ENCODE assay signal across 9 cellular contexts in genomic region chr2:231648579-231649174, GRCh38. TPM values are rescaled to one million over a fixed set of nuclear protein-coding genes. Genes with fewer than 3 reads are reported as not detected.
DNase-seq lines count a peak whose midpoint lies in the region; ATAC-seq and TF ChIP-seq lines count a peak whose summit lies in the region.
"Had no signal": no experiment of that assay in that cellular context is flagged by ENCODE, and none has a peak within 500 bp of the region (broad histone marks: within the 10 kb centered on the region; RNA-seq: fewer than 3 reads in every experiment).

No MANE protein-coding gene starts in this region.

- no peaks in the 10 kb centered on the region for H3K9me2 ChIP-seq in GM23248 (ENCODE audit: insufficient read depth)

- H3K27me3 Mint-ChIP-seq in osteocyte (ENCODE audit: unreplicated experiment) = no peaks in the 10 kb centered on the region

- TF ChIP-seq CTCF in fibroblast of mammary gland (conservative IDR thresholded peaks at IDR 0.05; ENCODE audit: control insufficient read depth, insufficient read depth, low read depth, low read length) = peak; percentile 61
- peak; percentile 73 for TF ChIP-seq CTCF in osteocyte (IDR thresholded peaks at IDR 0.05)

- H3F3A ChIP-seq in GM23248 (ENCODE audit: insufficient read depth) = peaks cover 1% of the 10 kb centered on the region; the same call in 1 of the 2 replicates

- H3K36me3 Mint-ChIP-seq in osteocyte (ENCODE audit: unreplicated experiment) = no peaks in the 10 kb centered on the region

- no peaks in the 10 kb centered on the region for H3K4me1 ChIP-seq in GM23248 (ENCODE audit: insufficient read depth)

- H3K4me1 Mint-ChIP-seq in osteocyte (ENCODE audit: unreplicated experiment) = peaks cover 9% of the 10 kb centered on the region

- DNase-seq in COR-L47 (lab: John Stamatoyannopoulos, UW) (peak; percentile 48), GM23248 (peak; percentile 76), NCI-H526 treated with DMSO at 0.1 percent for 48 hours (lab: John Stamatoyannopoulos, UW) (peak; percentile 27), activated T-cell treated with anti-CD3 and anti-CD28 coated beads for 1 hour (ENCODE audit: low read depth) (peak; percentile 43), fibroblast of mammary gland (ENCODE audit: low read depth) (peak; percentile 51), osteocyte (ENCODE audit: extremely low spot score, unreplicated experiment) (no peak), cerebellum (ENCODE audit: low spot score) (no peak)

- WGBS in GM23248 (ENCODE audit: low coverage in 1 of 2, low lambda C conversion rate in 2 of 2, missing lambda C conversion rate in 2 of 2), 2 experiments = 65 to 67% methylated on average over 9 of the region's 9 CpGs

- no peak overlapping the region for H3K4me2 ChIP-seq in GM23248 (ENCODE audit: unreplicated experiment)

- no peaks in the 10 kb centered on the region for H3K79me2 ChIP-seq in GM23248 (ENCODE audit: insufficient read depth)

- no peak overlapping the region for H3K9ac ChIP-seq in GM23248

- no peak for ATAC-seq in HG02610 (IDR thresholded peaks at IDR 0.05; ENCODE audit: unreplicated experiment)

- H3K4me3 Mint-ChIP-seq in osteocyte (ENCODE audit: unreplicated experiment) = no peak overlapping the region

- H3K27ac ChIP-seq in GM23248 = no peak overlapping the region

- in situ Hi-C loops in GM23248 (cut with MboI) = no loop called here

- no peaks in the 10 kb centered on the region for H3K9me3 ChIP-seq in GM23248 (ENCODE audit: low read depth)

- no peaks in the 10 kb centered on the region for H3K27me3 ChIP-seq in GM23248 (replicated peaks; ENCODE audit: insufficient read depth)

- H3K4me3 ChIP-seq in GM23248 = no peak overlapping the region
- H3K4me3 ChIP-seq in fibroblast of mammary gland (ENCODE audit: control insufficient read depth, low read depth, low read length) = no peak overlapping the region

- H4K20me1 ChIP-seq in GM23248 (ENCODE audit: insufficient read depth) = no peaks in the 10 kb centered on the region

- no peaks in the 10 kb centered on the region for H3K9me3 Mint-ChIP-seq in osteocyte (ENCODE audit: unreplicated experiment)

- H3K27ac Mint-ChIP-seq in osteocyte (ENCODE audit: unreplicated experiment) = no peak overlapping the region

- H3K36me3 ChIP-seq in GM23248 (ENCODE audit: low read depth) = no peaks in the 10 kb centered on the region

- H2AFZ ChIP-seq in GM23248 = no peak overlapping the region

RNA-seq across cellular contexts. Expression of gene TEX44, which starts 56.0 kb away (rescaled TPM):
- not detected in 2 replicates for total RNA-seq in GM23248 (2014; rRNA removed; shearing (Covaris generic))
- polyA plus RNA-seq in GM23248 (2016; fragmentation: Nextera tagmentation; extraction: Ambion mirVana) = not detected in 2 replicates
- total RNA-seq in osteocyte (not detected in 2 replicates), cerebellum (not detected)
- total RNA-seq: skeletal muscle tissue had no signal

RNA-seq across cellular contexts. Expression of gene PTMA, which starts 59.6 kb away (rescaled TPM):
- total RNA-seq in GM23248 (2014; rRNA removed; shearing (Covaris generic)) = 301 and 318 TPM in 2 replicates
- 570 and 594 TPM in 2 replicates for polyA plus RNA-seq in GM23248 (2016; fragmentation: Nextera tagmentation; extraction: Ambion mirVana)
- total RNA-seq in osteocyte = 709 and 776 TPM in 2 replicates
- total RNA-seq in cerebellum = 478 TPM

Comparison
In these comparisons a context has a peak if more than half of its experiments do, and no peak if none do; other contexts are left out.
1. DNase-seq: peak in COR-L47 (single experiment), GM23248 (single experiment), NCI-H526 treated with DMSO at 0.1 percent for 48 hours (single experiment), activated T-cell treated with anti-CD3 and anti-CD28 coated beads for 1 hour (single experiment) and fibroblast of mammary gland (single experiment); none in osteocyte (single experiment) and cerebellum (single experiment).